In the genomic region with DNA sequence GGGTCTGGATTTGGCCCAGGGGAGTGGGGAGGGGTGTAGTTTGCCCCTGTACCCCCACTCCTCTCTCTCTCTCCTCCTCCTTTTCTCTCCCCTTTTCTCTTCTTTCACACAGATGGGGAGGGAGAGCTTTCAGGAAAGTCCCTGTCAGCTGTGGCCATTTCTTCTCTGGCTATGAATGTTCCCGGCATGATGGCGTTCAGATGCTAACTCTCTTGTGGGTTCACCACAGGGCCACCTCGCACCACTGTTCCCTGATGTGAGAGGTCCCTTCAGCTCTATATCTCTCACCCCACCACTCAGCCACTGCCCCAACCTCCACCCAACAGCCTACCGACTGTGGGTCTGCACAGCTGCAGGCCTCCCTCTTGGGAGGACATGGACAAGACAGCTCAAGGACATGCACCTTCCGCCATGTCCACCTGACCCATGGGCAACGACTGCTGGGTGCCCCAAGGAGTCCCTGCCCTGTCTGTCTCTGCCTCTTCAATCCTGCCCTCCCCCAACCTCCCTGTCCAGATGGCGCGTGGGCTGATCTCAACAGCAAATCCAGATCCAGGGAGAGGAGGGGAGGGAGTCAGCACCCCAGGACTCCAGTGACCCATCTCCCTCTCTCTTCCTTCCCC, we compare ENCODE assay signal across 13 cellular contexts. TPM values are rescaled to one million over a fixed set of nuclear protein-coding genes. Genes with fewer than 3 reads are reported as not detected.
DNase-seq lines count a peak whose midpoint lies in the region; TF ChIP-seq lines count a peak whose summit lies in the region.
"Had no signal": no experiment of that assay in that cellular context is flagged by ENCODE, and none has a peak within 500 bp of the region (broad histone marks: within the 10 kb centered on the region; RNA-seq: fewer than 3 reads in every experiment).

No MANE protein-coding gene starts in this region.

- H3K27ac Mint-ChIP-seq in Caco-2 (ENCODE audit: unreplicated experiment), result no peak overlapping the region

- H3K4me1 ChIP-seq in fibroblast of lung (ENCODE audit: control insufficient read depth, extremely low read depth, insufficient read depth, low read length) (peaks cover 35% of the 10 kb centered on the region), skeletal muscle tissue (ENCODE audit: control insufficient read depth in 3 of 3, insufficient read depth in 3 of 3, low read length in 3 of 3) (peaks cover 52 to 57% (median 56%) of the 10 kb centered on the region in 3 donors), Caco-2 (no peaks in the 10 kb centered on the region)

- no peak for DNase-seq in AG04450 (ENCODE audit: low read depth, low spot score)
- DNase-seq in NCI-H82 (lab: John Stamatoyannopoulos, UW), result peak; percentile 89
- DNase-seq in fibroblast of lung (ENCODE audit: low read depth in 2 of 2), result no peak
- DNase-seq in COLO829 (ENCODE audit: low spot score), result no peak
- DNase-seq in HEK293T (ENCODE audit: extremely low spot score), result no peak
- no peak for DNase-seq in Caco-2
- DNase-seq in kidney glomerular epithelial cell (lab: John Stamatoyannopoulos, UW), result no peak
- DNase-seq: activated naive CD4-positive, alpha-beta T cell treated with anti-CD3 and anti-CD28 coated beads, Interleukin-2, amount 10 ng/mL, durations not matched to agents 7 days and 5 days; DMS79; islet precursor cell had no signal

- H3K9me3 Mint-ChIP-seq in Caco-2 (ENCODE audit: unreplicated experiment), result peaks cover 10% of the 10 kb centered on the region
- H3K9me3 Mint-ChIP-seq: natural killer cell treated with Interleukin-12 subunit alpha and Interleukin-12 subunit beta and Interleukin-15 and Interleukin-18, amount 100 ng/mL, for 72 hours had no signal

- intact Hi-C loops in Caco-2 (cut with micrococcal nuclease; ENCODE audit: unreplicated experiment), result no loop called here

- no peak overlapping the region for H3K4me3 Mint-ChIP-seq in Caco-2 (ENCODE audit: unreplicated experiment)
- H3K4me3 Mint-ChIP-seq: activated naive CD4-positive, alpha-beta T cell treated with anti-CD3 and anti-CD28 coated beads, Interleukin-2, amount 10 ng/mL, durations not matched to agents 7 days and 5 days; natural killer cell treated with Interleukin-12 subunit alpha and Interleukin-12 subunit beta and Interleukin-15 and Interleukin-18, amount 100 ng/mL, for 72 hours had no signal

- H3K27me3 ChIP-seq in AG04450 (ENCODE audit: control insufficient read depth, insufficient read depth, low read length) (no peaks in the 10 kb centered on the region), fibroblast of lung (ENCODE audit: control insufficient read depth, insufficient read depth, low read length) (no peaks in the 10 kb centered on the region), skeletal muscle tissue (ENCODE audit: control insufficient read depth in 3 of 3, insufficient read depth in 3 of 3, low read length in 3 of 3) (no peaks in the 10 kb centered on the region), Caco-2 (replicated peaks; ENCODE audit: control insufficient read depth, insufficient read depth, low read length) (no peaks in the 10 kb centered on the region)
- H3K27me3 ChIP-seq: SJSA1 had no signal

- no TSS peak for BruUV-seq in Caco-2 (replicated peaks; lab: Mats Ljungman, UMichigan)

- H4K20me1 ChIP-seq in fibroblast of lung (ENCODE audit: control insufficient read depth, extremely low read depth, insufficient read depth, low read length), result no peaks in the 10 kb centered on the region

- no peak overlapping the region for H2AFZ ChIP-seq in fibroblast of lung (ENCODE audit: low read length)

- H3K9ac ChIP-seq in fibroblast of lung (ENCODE audit: insufficient read depth, low read length) (no peak overlapping the region), skeletal muscle tissue (ENCODE audit: low read depth in 1 of 3, low read length in 3 of 3) (peak overlapping the region in 2 of 3 donors; percentile 43 to 74)

- no peaks in the 10 kb centered on the region for H3K79me2 ChIP-seq in fibroblast of lung (ENCODE audit: control insufficient read depth, insufficient read depth, low read length)

- peaks cover 11% of the 10 kb centered on the region for H3K36me3 Mint-ChIP-seq in Caco-2 (ENCODE audit: insufficient read depth, unreplicated experiment)
- H3K36me3 Mint-ChIP-seq: natural killer cell treated with Interleukin-12 subunit alpha and Interleukin-12 subunit beta and Interleukin-15 and Interleukin-18, amount 100 ng/mL, for 72 hours had no signal

- POLR2A ChIA-PET in AG04450 (lab: Yijun Ruan, JAX) (no interaction called here), HEK293T (lab: Yijun Ruan, JAX) (interaction anchor here (0.8 kb wide), 1 partner anchor 16 kb away, joined by 3 read pairs; a partner anchor contains a TSS), Caco-2 (lab: Charles Lee) (no interaction called here)

- CTCF ChIA-PET in AG04450 (lab: Charles Lee) (interaction anchor here (1.4 kb wide), 2 partner anchors 78 to 149 kb away, joined by 4 read pairs; no protein-coding TSS in a partner anchor), HEK293T (lab: Yijun Ruan, JAX) (no interaction called here), Caco-2 (lab: Charles Lee) (interaction anchor here (1.3 kb wide), 1 partner anchor 84 kb away, joined by 3 read pairs; no protein-coding TSS in a partner anchor)

- no peak for TF ChIP-seq CTCF in AG04450 (IDR thresholded peaks at IDR 0.05; ENCODE audit: low read depth, low read length)
- no peak for TF ChIP-seq CTCF in fibroblast of lung (conservative IDR thresholded peaks at IDR 0.05 in 1 of 2, IDR thresholded peaks at IDR 0.05 in 1 of 2; ENCODE audit: low read depth in 1 of 2, low read length in 2 of 2)
- TF ChIP-seq CTCF in Caco-2 (IDR thresholded peaks at IDR 0.05; ENCODE audit: insufficient read depth in 1 of 2, low read depth in 1 of 2, low read length in 1 of 2, severe bottlenecking in 1 of 2, unreplicated experiment in 1 of 2), result no peak

- H3K36me3 ChIP-seq in fibroblast of lung (ENCODE audit: control insufficient read depth, insufficient read depth, low read length) (no peaks in the 10 kb centered on the region), skeletal muscle tissue (ENCODE audit: control insufficient read depth in 3 of 3, insufficient read depth in 3 of 3, low read length in 3 of 3) (no peaks in the 10 kb centered on the region), Caco-2 (ENCODE audit: control insufficient read depth, insufficient read depth, low read length) (no peaks in the 10 kb centered on the region)
- H3K36me3 ChIP-seq: SJSA1 had no signal

- H3K4me1 Mint-ChIP-seq in Caco-2 (ENCODE audit: low read depth, unreplicated experiment), result no peaks in the 10 kb centered on the region

- peaks cover 6% of the 10 kb centered on the region for H3K27me3 Mint-ChIP-seq in Caco-2 (ENCODE audit: insufficient read depth, unreplicated experiment)
- H3K27me3 Mint-ChIP-seq: natural killer cell treated with Interleukin-12 subunit alpha and Interleukin-12 subunit beta and Interleukin-15 and Interleukin-18, amount 100 ng/mL, for 72 hours had no signal

- H3K4me2 ChIP-seq in fibroblast of lung (ENCODE audit: extremely low read depth, insufficient read depth, low read length), result no peak overlapping the region

- H3K4me3 ChIP-seq in AG04450 (ENCODE audit: low read depth, low read length), result no peak overlapping the region
- no peak overlapping the region for H3K4me3 ChIP-seq in fibroblast of lung (replicated peaks in 1 of 4; ENCODE audit: control extremely low read depth in 1 of 4, insufficient read depth in 1 of 4, low read depth in 3 of 4, low read length in 4 of 4)
- peak overlapping the region; percentile 3 to 35 (median 11) for H3K4me3 ChIP-seq in skeletal muscle tissue (ENCODE audit: low read length in 3 of 3)
- H3K4me3 ChIP-seq in Caco-2 (ENCODE audit: low read depth, low read length), result no peak overlapping the region
- H3K4me3 ChIP-seq: SJSA1 had no signal

- no peaks in the 10 kb centered on the region; the same call in 1 of the 2 replicates for H3K9me3 ChIP-seq in AG04450 (ENCODE audit: control insufficient read depth, insufficient read depth, low read length)
- H3K9me3 ChIP-seq in fibroblast of lung (ENCODE audit: control insufficient read depth, insufficient read depth, low read depth, low read length), result no peaks in the 10 kb centered on the region
- no peaks in the 10 kb centered on the region for H3K9me3 ChIP-seq in skeletal muscle tissue (ENCODE audit: control insufficient read depth in 3 of 3, low read length in 3 of 3)
- no peaks in the 10 kb centered on the region for H3K9me3 ChIP-seq in Caco-2
- H3K9me3 ChIP-seq: SJSA1 had no signal

- H3K27ac ChIP-seq in AG04450 (ENCODE audit: low read depth, low read length) (peak overlapping the region; percentile 21), fibroblast of lung (ENCODE audit: insufficient read depth, low read length) (peak overlapping the region; percentile 84), skeletal muscle tissue (ENCODE audit: low read depth, low read length) (peak overlapping the region; percentile 86)

TF ChIP-seq in HEK293T, 16 proteins besides CTCF, POLR2A, EP300 and RAD21 (continues in another document):
- TF ChIP-seq ZNF384 (IDR thresholded peaks at IDR 0.05), result no peak
- TF ChIP-seq FOXA1 (IDR thresholded peaks at IDR 0.05), result no peak
- no peak for TF ChIP-seq L3MBTL2 (conservative IDR thresholded peaks at IDR 0.05)
- no peak for TF ChIP-seq FOXM1 (IDR thresholded peaks at IDR 0.05; ENCODE audit: borderline replicate concordance)
- no peak for TF ChIP-seq FOXK2 (IDR thresholded peaks at IDR 0.05)
- no peak for TF ChIP-seq HDGF (IDR thresholded peaks at IDR 0.05; ENCODE audit: borderline replicate concordance)
- TF ChIP-seq TARDBP (IDR thresholded peaks at IDR 0.05), result no peak
- no peak for TF ChIP-seq NFRKB (IDR thresholded peaks at IDR 0.05)
- TF ChIP-seq SP1 (IDR thresholded peaks at IDR 0.05), result no peak

RNA-seq across cellular contexts. Expression of a gene that starts 15.9 kb away (rescaled TPM):
- polyA plus RNA-seq in AG04450 (2011; rRNA removed) (0.37 and 0.64 TPM in 2 replicates), fibroblast of lung (0.52 and 1.4 TPM in 2 replicates)
- polyA minus RNA-seq in AG04450 (2011; rRNA and poly(A)+ RNA removed), result 0.60 and 1.9 TPM in 2 replicates
- total RNA-seq in fibroblast of lung (0.26 and 1.2 TPM in 2 replicates), skeletal muscle tissue (3.1 TPM), Caco-2 (2022) (6.8 and 9.8 TPM in 2 replicates)
- 0.26 and 1.2 TPM in 2 replicates for polyA plus RNA-seq in fibroblast of lung (2012)
- not detected in 2 replicates for polyA minus RNA-seq in fibroblast of lung (ENCODE audit: low replicate concordance)
- total RNA-seq: SJSA1 had no signal

RNA-seq across cellular contexts. Expression of a gene that starts 16.4 kb away (rescaled TPM):
- polyA plus RNA-seq in AG04450 (2011; rRNA removed) (0.55 and 0.63 TPM in 2 replicates), fibroblast of lung (0.84 and 1.1 TPM in 2 replicates)
- polyA minus RNA-seq in AG04450 (2011; rRNA and poly(A)+ RNA removed), result 0.35 and 0.78 TPM in 2 replicates
- total RNA-seq in fibroblast of lung (4.6 and 7.6 TPM in 2 replicates), skeletal muscle tissue (8.9 TPM), Caco-2 (2022) (8.9 and 9.1 TPM in 2 replicates)
- polyA plus RNA-seq in fibroblast of lung (2012), result 2.1 and 2.4 TPM in 2 replicates
- polyA minus RNA-seq in fibroblast of lung (ENCODE audit: low replicate concordance), result 0.52 and 4.4 TPM in 2 replicates
- total RNA-seq: natural killer cell treated with Interleukin-12 subunit alpha and Interleukin-12 subunit beta and Interleukin-15 and Interleukin-18, amount 100 ng/mL, for 72 hours had no signal

RNA-seq across cellular contexts. Expression of a gene that starts 57.3 kb away (rescaled TPM):
- 148 and 150 TPM in 2 replicates for polyA plus RNA-seq in AG04450 (2011; rRNA removed)
- 92.0 and 108 TPM in 2 replicates for polyA minus RNA-seq in AG04450 (2011; rRNA and poly(A)+ RNA removed)
- 47.0 and 95.3 TPM in 2 replicates for total RNA-seq in fibroblast of lung
- 214 and 236 TPM in 2 replicates for polyA plus RNA-seq in fibroblast of lung
- 108 and 115 TPM in 2 replicates for polyA plus RNA-seq in fibroblast of lung (2012)
- polyA minus RNA-seq in fibroblast of lung (ENCODE audit: low replicate concordance), result 204 and 217 TPM in 2 replicates
- total RNA-seq in skeletal muscle tissue, result 38.1 TPM
- 81.4 and 88.1 TPM in 2 replicates for total RNA-seq in Caco-2 (2022)

Comparison
In these comparisons a context has a peak if more than half of its experiments do, and no peak if none do; other contexts are left out.
1. H3K27ac ChIP-seq: peak in every context shown above with its lines; median percentile 86 in skeletal muscle tissue; 84 in fibroblast of lung; 21 in AG04450.
2. H3K4me3 ChIP-seq: peak in skeletal muscle tissue (3 of 3); none in AG04450 (single experiment), fibroblast of lung (0 of 4) and Caco-2 (single experiment).